In genomic region chr2:4151521-4151920, GRCh38 we compare ENCODE assay signal across 38 cellular contexts.
"Had no signal": no experiment of that assay in that cellular context is flagged by ENCODE, and none has a peak within 500 bp of the region (broad histone marks: within the 10 kb centered on the region; RNA-seq: fewer than 3 reads in every experiment).

No MANE protein-coding gene starts in this region.

- H3K27ac ChIP-seq: adrenal gland, ascending aorta, breast epithelium, cardiac muscle cell, coronary artery, dorsolateral prefrontal cortex, foreskin keratinocyte, gastrocnemius medialis, heart left ventricle had no signal

- H3K4me3 Mint-ChIP-seq: activated CD4-positive, alpha-beta memory T cell treated with anti-CD3 and anti-CD28 coated beads for 36 hours; activated CD4-positive, alpha-beta T cell treated with anti-CD3 and anti-CD28 coated beads for 36 hours; activated CD4-positive, alpha-beta T cell treated with anti-CD3 and anti-CD28 coated beads, Interleukin-2, amount 10 ng/mL, durations not matched to agents 24 days and 14 days; activated CD8-positive, alpha-beta memory T cell treated with anti-CD3 and anti-CD28 coated beads, Interleukin-2, amount 10 ng/mL, durations not matched to agents 7 days and 5 days; activated CD8-positive, alpha-beta T cell treated with anti-CD3 and anti-CD28 coated beads, Interleukin-2, amount 10 ng/mL, durations not matched to agents 7 days and 5 days; activated naive CD4-positive, alpha-beta T cell treated with anti-CD3 and anti-CD28 coated beads for 36 hours; activated naive CD4-positive, alpha-beta T cell treated with anti-CD3 and anti-CD28 coated beads, Interleukin-2, amount 50 U/mL, for 24 hours; activated naive CD8-positive, alpha-beta T cell treated with anti-CD3 and anti-CD28 coated beads for 36 hours; activated naive CD8-positive, alpha-beta T cell treated with anti-CD3 and anti-CD28 coated beads, Interleukin-2, amount 50 U/mL, for 24 hours; activated T-helper 1 cell treated with anti-CD3 and anti-CD28 coated beads, Interleukin-12 subunit alpha, Interleukin-12 subunit beta, Interleukin-2, Interleukin-4 antibody, amounts not matched to agents 30 ng/mL and 10 ng/mL and 1 ng/mL, durations not matched to agents 14 hours and 24 hours and 36 hours; brain; central memory CD8-positive, alpha-beta T cell; dendritic cell treated with granulocyte-macrophage colony-stimulating factor and Interleukin-4, amounts not matched to agents 40 ng/mL and 50 ng/mL, for 4 days; endodermal cell; T-helper 17 cell; T-helper 2 cell treated with Interferon-gamma antibody and Interleukin-4, amounts not matched to agents 5 μg/mL and 100 μg/mL, for 36 hours had no signal

- H3K27me3 Mint-ChIP-seq: activated CD4-positive, alpha-beta memory T cell treated with anti-CD3 and anti-CD28 coated beads for 36 hours; activated CD4-positive, alpha-beta T cell treated with anti-CD3 and anti-CD28 coated beads for 36 hours; activated CD4-positive, alpha-beta T cell treated with anti-CD3 and anti-CD28 coated beads, Interleukin-2, amount 10 ng/mL, durations not matched to agents 24 days and 14 days; activated CD8-positive, alpha-beta memory T cell treated with anti-CD3 and anti-CD28 coated beads, Interleukin-2, amount 10 ng/mL, durations not matched to agents 7 days and 5 days; activated naive CD4-positive, alpha-beta T cell treated with anti-CD3 and anti-CD28 coated beads, Interleukin-2, amount 50 U/mL, for 24 hours; activated naive CD8-positive, alpha-beta T cell treated with anti-CD3 and anti-CD28 coated beads for 36 hours; activated naive CD8-positive, alpha-beta T cell treated with anti-CD3 and anti-CD28 coated beads, Interleukin-2, amount 50 U/mL, for 24 hours; brain; central memory CD8-positive, alpha-beta T cell; dendritic cell treated with granulocyte-macrophage colony-stimulating factor and Interleukin-4, amounts not matched to agents 40 ng/mL and 50 ng/mL, for 4 days; T-helper 17 cell had no signal

- H3K27me3 ChIP-seq: adrenal gland, ascending aorta, breast epithelium, cardiac muscle cell, foreskin keratinocyte, gastrocnemius medialis, heart left ventricle had no signal

- DNase-seq: activated CD4-positive, alpha-beta memory T cell treated with anti-CD3 and anti-CD28 coated beads for 36 hours; activated CD4-positive, alpha-beta T cell treated with anti-CD3 and anti-CD28 coated beads for 36 hours; activated CD4-positive, alpha-beta T cell treated with anti-CD3 and anti-CD28 coated beads, Interleukin-2, amount 10 ng/mL, durations not matched to agents 24 days and 14 days; activated CD4-positive, CD25-positive, alpha-beta regulatory T cell; activated CD4-positive, CD25-positive, alpha-beta regulatory T cell treated with anti-CD3 and anti-CD28 coated beads, Interleukin-2, amount 50 U/mL, for 72 hours; activated CD8-positive, alpha-beta memory T cell treated with anti-CD3 and anti-CD28 coated beads, Interleukin-2, amount 10 ng/mL, durations not matched to agents 7 days and 5 days; activated CD8-positive, alpha-beta memory T cell treated with anti-CD3 and anti-CD28 coated beads, Interleukin-2, amount 50 U/mL, for 4 hours; activated CD8-positive, alpha-beta T cell treated with anti-CD3 and anti-CD28 coated beads, Interleukin-2, amount 10 ng/mL, durations not matched to agents 7 days and 5 days; activated effector memory CD4-positive, alpha-beta T cell treated with anti-CD3 and anti-CD28 coated beads, Interleukin-2, amount 50 U/mL, for 16 hours; activated naive CD4-positive, alpha-beta T cell treated with anti-CD3 and anti-CD28 coated beads for 36 hours; activated naive CD8-positive, alpha-beta T cell treated with anti-CD3 and anti-CD28 coated beads for 36 hours; activated naive CD8-positive, alpha-beta T cell treated with anti-CD3 and anti-CD28 coated beads, Interleukin-2, amount 50 U/mL, for 24 hours; activated T-cell treated with anti-CD3 and anti-CD28 coated beads, Interleukin-2, amount 50 U/mL, for 1 hour; activated T-cell treated with anti-CD3 and anti-CD28 coated beads, Interleukin-2, amount 50 U/mL, for 48 hours; adrenal gland; amygdala; dorsolateral prefrontal cortex; effector memory CD4-positive, alpha-beta T cell; endodermal cell; foreskin keratinocyte; gastrocnemius medialis; glutamatergic neuron; heart left ventricle; T-helper 1 cell; T-helper 17 cell; T1000 had no signal

- H3K4me1 Mint-ChIP-seq: activated CD4-positive, alpha-beta T cell treated with anti-CD3 and anti-CD28 coated beads for 36 hours; activated CD4-positive, alpha-beta T cell treated with anti-CD3 and anti-CD28 coated beads, Interleukin-2, amount 10 ng/mL, durations not matched to agents 24 days and 14 days; activated CD8-positive, alpha-beta memory T cell treated with anti-CD3 and anti-CD28 coated beads, Interleukin-2, amount 10 ng/mL, durations not matched to agents 7 days and 5 days; activated naive CD4-positive, alpha-beta T cell treated with anti-CD3 and anti-CD28 coated beads, Interleukin-2, amount 50 U/mL, for 24 hours; activated naive CD8-positive, alpha-beta T cell treated with anti-CD3 and anti-CD28 coated beads for 36 hours; activated naive CD8-positive, alpha-beta T cell treated with anti-CD3 and anti-CD28 coated beads, Interleukin-2, amount 50 U/mL, for 24 hours; central memory CD8-positive, alpha-beta T cell; endodermal cell; T-helper 17 cell had no signal

- ATAC-seq: activated CD4-positive, alpha-beta T cell treated with anti-CD3 and anti-CD28 coated beads for 36 hours; activated CD8-positive, alpha-beta memory T cell treated with anti-CD3 and anti-CD28 coated beads, Interleukin-2, amount 10 ng/mL, durations not matched to agents 7 days and 5 days; activated CD8-positive, alpha-beta T cell treated with anti-CD3 and anti-CD28 coated beads, Interleukin-2, amount 10 ng/mL, durations not matched to agents 7 days and 5 days; activated naive CD8-positive, alpha-beta T cell treated with anti-CD3 and anti-CD28 coated beads, Interleukin-2, amount 50 U/mL, for 24 hours; esophagus mucosa; foreskin keratinocyte; gastrocnemius medialis; heart left ventricle; T-helper 17 cell had no signal

- H3K9me3 ChIP-seq: adrenal gland, ascending aorta, gastrocnemius medialis had no signal

- H3K36me3 ChIP-seq: adrenal gland, ascending aorta, breast epithelium, cardiac muscle cell, gastrocnemius medialis, heart left ventricle had no signal

- H3K27ac Mint-ChIP-seq: activated CD4-positive, alpha-beta memory T cell treated with anti-CD3 and anti-CD28 coated beads for 36 hours; activated CD4-positive, alpha-beta T cell treated with anti-CD3 and anti-CD28 coated beads for 36 hours; activated CD4-positive, alpha-beta T cell treated with anti-CD3 and anti-CD28 coated beads, Interleukin-2, amount 10 ng/mL, durations not matched to agents 24 days and 14 days; activated CD8-positive, alpha-beta memory T cell treated with anti-CD3 and anti-CD28 coated beads, Interleukin-2, amount 10 ng/mL, durations not matched to agents 7 days and 5 days; activated CD8-positive, alpha-beta T cell treated with anti-CD3 and anti-CD28 coated beads, Interleukin-2, amount 10 ng/mL, durations not matched to agents 7 days and 5 days; activated naive CD4-positive, alpha-beta T cell treated with anti-CD3 and anti-CD28 coated beads for 36 hours; activated naive CD4-positive, alpha-beta T cell treated with anti-CD3 and anti-CD28 coated beads, Interleukin-2, amount 50 U/mL, for 24 hours; activated naive CD8-positive, alpha-beta T cell treated with anti-CD3 and anti-CD28 coated beads for 36 hours; activated naive CD8-positive, alpha-beta T cell treated with anti-CD3 and anti-CD28 coated beads, Interleukin-2, amount 50 U/mL, for 24 hours; activated T-helper 1 cell treated with anti-CD3 and anti-CD28 coated beads, Interleukin-12 subunit alpha, Interleukin-12 subunit beta, Interleukin-2, Interleukin-4 antibody, amounts not matched to agents 30 ng/mL and 10 ng/mL and 1 ng/mL, durations not matched to agents 14 hours and 24 hours and 36 hours; activated T-helper 2 cell treated with anti-CD3 and anti-CD28 coated beads, Interferon-gamma antibody, Interleukin-2, Interleukin-4, amounts not matched to agents 10 μg/mL and 5 μg/mL and 100 μg/mL, durations not matched to agents 14 hours and 24 hours and 36 hours; brain; dendritic cell treated with granulocyte-macrophage colony-stimulating factor and Interleukin-4, amounts not matched to agents 40 ng/mL and 50 ng/mL, for 4 days; endodermal cell; T-helper 17 cell; T-helper 2 cell treated with Interferon-gamma antibody and Interleukin-4, amounts not matched to agents 5 μg/mL and 100 μg/mL, for 36 hours had no signal

- H3K4me3 ChIP-seq: adrenal gland, ascending aorta, breast epithelium, cardiac muscle cell, coronary artery, dorsolateral prefrontal cortex, gastrocnemius medialis, heart left ventricle had no signal

- H3K36me3 Mint-ChIP-seq: activated CD4-positive, alpha-beta memory T cell treated with anti-CD3 and anti-CD28 coated beads for 36 hours; activated CD8-positive, alpha-beta memory T cell treated with anti-CD3 and anti-CD28 coated beads, Interleukin-2, amount 10 ng/mL, durations not matched to agents 7 days and 5 days; activated naive CD4-positive, alpha-beta T cell treated with anti-CD3 and anti-CD28 coated beads, Interleukin-2, amount 50 U/mL, for 24 hours; activated naive CD8-positive, alpha-beta T cell treated with anti-CD3 and anti-CD28 coated beads for 36 hours had no signal

- H3K4me1 ChIP-seq: adrenal gland, ascending aorta, breast epithelium, foreskin keratinocyte, gastrocnemius medialis, heart left ventricle had no signal
